Comparison of ENCODE assay signal across 23 cellular contexts in genomic region chr13:32262619-32263018, GRCh38. TPM values are rescaled to one million over a fixed set of nuclear protein-coding genes. Genes with fewer than 3 reads are reported as not detected.
"Had no signal": no experiment of that assay in that cellular context is flagged by ENCODE, and none has a peak within 500 bp of the region (broad histone marks: within the 10 kb centered on the region; RNA-seq: fewer than 3 reads in every experiment).

No MANE protein-coding gene starts in this region.

- FAIRE-seq: islet of Langerhans, small intestine, TTC549 had no signal

- H3K4me3 ChIP-seq: body of pancreas, coronary artery, mucosa of descending colon had no signal

- H3K27me3 Mint-ChIP-seq: memory B cell; naive thymus-derived CD4-positive, alpha-beta T cell had no signal

- H3K36me3 Mint-ChIP-seq: activated naive CD4-positive, alpha-beta T cell treated with anti-CD3 and anti-CD28 coated beads, Interleukin-2, amount 50 U/mL, for 72 hours; memory B cell; WTC11 had no signal

- H3K4me1 ChIP-seq: body of pancreas had no signal

- ATAC-seq: activated naive CD4-positive, alpha-beta T cell treated with anti-CD3 and anti-CD28 coated beads, Interleukin-2, amount 50 U/mL, for 72 hours; activated T-cell treated with anti-CD3 and anti-CD28 coated beads, Interleukin-2, amount 50 U/mL, for 72 hours; body of pancreas; left colon; mucosa of descending colon; naive thymus-derived CD4-positive, alpha-beta T cell; stimulated activated naive CD8-positive, alpha-beta T cell treated with anti-CD3 and anti-CD28 coated beads, Interleukin-15, Interleukin-2, amounts not matched to agents 100 U/mL and 50 U/mL, for 24 hours; WTC11 had no signal

- H3K4me1 Mint-ChIP-seq: central memory CD8-positive, alpha-beta T cell; memory B cell; naive thymus-derived CD4-positive, alpha-beta T cell; WTC11 had no signal

- H3K27ac ChIP-seq: body of pancreas had no signal

- H3K9me3 Mint-ChIP-seq: activated naive CD4-positive, alpha-beta T cell treated with anti-CD3 and anti-CD28 coated beads, Interleukin-2, amount 50 U/mL, for 72 hours; activated T-cell treated with anti-CD3 and anti-CD28 coated beads, Interleukin-2, amount 50 U/mL, for 72 hours; central memory CD8-positive, alpha-beta T cell; memory B cell; naive thymus-derived CD4-positive, alpha-beta T cell; WTC11 had no signal

- H3K27me3 ChIP-seq: body of pancreas, upper lobe of left lung had no signal

- H3K27ac Mint-ChIP-seq: activated naive CD4-positive, alpha-beta T cell treated with anti-CD3 and anti-CD28 coated beads, Interleukin-2, amount 50 U/mL, for 72 hours; activated T-cell treated with anti-CD3 and anti-CD28 coated beads, Interleukin-2, amount 50 U/mL, for 72 hours; memory B cell; naive thymus-derived CD4-positive, alpha-beta T cell; WTC11 had no signal

- DNase-seq: activated CD4-positive, alpha-beta T cell treated with anti-CD3 and anti-CD28 coated beads for 4 hours; activated CD8-positive, alpha-beta memory T cell treated with anti-CD3 and anti-CD28 coated beads, Interleukin-2, amount 50 U/mL, for 48 hours; activated gamma-delta T cell; activated T-cell treated with anti-CD3 and anti-CD28 coated beads, Interleukin-2, amount 50 U/mL, for 72 hours; body of pancreas; effector CD8-positive, alpha-beta T cell; foreskin melanocyte; left colon; mucosa of descending colon; naive thymus-derived CD4-positive, alpha-beta T cell; small intestine; stimulated activated naive CD8-positive, alpha-beta T cell treated with anti-CD3 and anti-CD28 coated beads, Interleukin-15, Interleukin-2, amounts not matched to agents 100 U/mL and 50 U/mL, for 24 hours; T-helper 2 cell; upper lobe of left lung had no signal

- H3K4me3 Mint-ChIP-seq: activated T-cell treated with anti-CD3 and anti-CD28 coated beads, Interleukin-2, amount 50 U/mL, for 72 hours; central memory CD8-positive, alpha-beta T cell; memory B cell; naive thymus-derived CD4-positive, alpha-beta T cell; WTC11 had no signal

- H3K9me3 ChIP-seq: body of pancreas, mucosa of descending colon, upper lobe of left lung had no signal

RNA-seq across cellular contexts. Expression of gene ZAR1L, which starts 52.5 kb away (rescaled TPM):
- total RNA-seq: activated naive CD4-positive, alpha-beta T cell treated with anti-CD3 and anti-CD28 coated beads, Interleukin-2, amount 50 U/mL, for 72 hours; activated T-cell treated with anti-CD3 and anti-CD28 coated beads, Interleukin-2, amount 50 U/mL, for 72 hours; body of pancreas; fibroblast of lung; left colon; mucosa of descending colon; naive thymus-derived CD4-positive, alpha-beta T cell; temporal lobe; upper lobe of left lung had no signal
- polyA plus RNA-seq: fibroblast of lung; naive thymus-derived CD4-positive, alpha-beta T cell; small intestine had no signal
